20 cellular contexts compared by ENCODE assay signal in genomic region chr2:64930159-64930558, GRCh38. TPM values are rescaled to one million over a fixed set of nuclear protein-coding genes. Genes with fewer than 3 reads are reported as not detected.
DNase-seq lines count a peak whose midpoint lies in the region; ATAC-seq, FAIRE-seq and TF ChIP-seq lines count a peak whose summit lies in the region.
"Had no signal": no experiment of that assay in that cellular context is flagged by ENCODE, and none has a peak within 500 bp of the region (broad histone marks: within the 10 kb centered on the region; RNA-seq: fewer than 3 reads in every experiment).

No MANE protein-coding gene starts in this region.

- no peak for ATAC-seq in stimulated activated memory B cell treated with anti-CD40 and anti-IgM and Interleukin-4, amounts not matched to agents 10 μg/mL and 1 μg/mL and 100 μg/mL, for 72 hours
- ATAC-seq: HepG2 had no signal

- BruUV-seq in OCI-LY7 (replicated peaks; lab: Mats Ljungman, UMichigan) (no TSS peak), PC-9 (replicated peaks; lab: Mats Ljungman, UMichigan) (no TSS peak)

- POLR2A ChIA-PET in OCI-LY7 (lab: Charles Lee), result interaction anchor here (0.6 to 2.9 kb wide), 2 partner anchors 16 to 100 kb away, joined by 3 to 33 read pairs; no protein-coding TSS in a partner anchor
- POLR2A ChIA-PET in PC-9 (lab: Charles Lee; ENCODE audit: unreplicated experiment), result no interaction called here

- peaks cover 6% of the 10 kb centered on the region for H3K9me3 Mint-ChIP-seq in stimulated activated memory B cell treated with anti-CD40 and anti-IgM and Interleukin-4, amounts not matched to agents 10 μg/mL and 1 μg/mL and 100 μg/mL, for 72 hours

- TF ChIP-seq EP300 in tibial nerve (IDR thresholded peaks at IDR 0.05), result no peak

- H3K4me1 Mint-ChIP-seq in stimulated activated memory B cell treated with anti-CD40 and anti-IgM and Interleukin-4, amounts not matched to agents 10 μg/mL and 1 μg/mL and 100 μg/mL, for 72 hours, result peaks cover 92% of the 10 kb centered on the region
- H3K4me1 Mint-ChIP-seq: CD4-positive, alpha-beta memory T cell had no signal

- DNase-seq in GM06990 (ENCODE audit: extremely low read depth, insufficient read length) (no peak), GM19239 (ENCODE audit: insufficient read length, low spot score) (no peak), OCI-LY7 (ENCODE audit: low spot score) (no peak), PC-9 (no peak), tibial nerve (ENCODE audit: low spot score in 2 of 2) (no peak), GM20000 (ENCODE audit: low spot score) (no peak)
- DNase-seq: Calu3; CD4-positive, alpha-beta memory T cell; NCI-H1417 treated with DMSO at 0.1 percent for 48 hours; NCI-H2171; NCI-H446; NCI-H526 treated with DMSO at 0.1 percent for 48 hours; OCI-M1; SHP77; SK-N-SH had no signal

- peak overlapping the region; percentile 76 for H3K4me2 ChIP-seq in OCI-LY7 (ENCODE audit: low read length)
- no peak overlapping the region for H3K4me2 ChIP-seq in PC-9
- H3K4me2 ChIP-seq: BLaER1, KMS-11, SK-N-SH had no signal

- H2AFZ ChIP-seq in OCI-LY7 (ENCODE audit: low read length) (peak overlapping the region; percentile 4; the same call in 1 of the 2 replicates), PC-9 (no peak overlapping the region)

- H3K4me3 ChIP-seq in GM06990 (replicated peaks; ENCODE audit: low read depth, low read length), result peak overlapping the region; percentile 91
- H3K4me3 ChIP-seq in OCI-LY7 (ENCODE audit: low read depth, low read length, poor library complexity, severe bottlenecking), result peak overlapping the region; percentile 77
- H3K4me3 ChIP-seq in PC-9, result no peak overlapping the region
- no peak overlapping the region for H3K4me3 ChIP-seq in tibial nerve
- H3K4me3 ChIP-seq: BLaER1 had no signal

- H3K9me3 ChIP-seq in OCI-LY7 (ENCODE audit: low read length) (peaks cover 40% of the 10 kb centered on the region; the same call in 1 of the 2 replicates), PC-9 (ENCODE audit: insufficient read depth, low read depth) (peaks cover 4% of the 10 kb centered on the region; the same call in 1 of the 2 replicates), tibial nerve (peaks cover 0 to 5% (median 0%) of the 10 kb centered on the region in 4 donors)
- H3K9me3 ChIP-seq: SK-N-SH had no signal

- TF ChIP-seq POLR2A in tibial nerve (IDR thresholded peaks at IDR 0.05), result no peak

- FAIRE-seq in GM19239 (lab: Jason Lieb, UNC), result peak; percentile 69
- FAIRE-seq: A204.1, HepG2 had no signal

- 58 to 75% methylated on average over 1 of the region's 1 CpG for WGBS in tibial nerve, 2 donors

- H3K36me3 Mint-ChIP-seq in stimulated activated memory B cell treated with anti-CD40 and anti-IgM and Interleukin-4, amounts not matched to agents 10 μg/mL and 1 μg/mL and 100 μg/mL, for 72 hours, result peaks cover 51% of the 10 kb centered on the region

- CTCF ChIA-PET in OCI-LY7 (lab: Charles Lee; ENCODE audit: unreplicated experiment), result no interaction called here
- CTCF ChIA-PET in PC-9 (lab: Charles Lee), result no interaction called here

- H3K27me3 Mint-ChIP-seq in stimulated activated memory B cell treated with anti-CD40 and anti-IgM and Interleukin-4, amounts not matched to agents 10 μg/mL and 1 μg/mL and 100 μg/mL, for 72 hours, result no peaks in the 10 kb centered on the region

- intact Hi-C loops in OCI-LY7 (cut with micrococcal nuclease; ENCODE audit: unreplicated experiment), result loop anchor here (5.0 kb wide), 1 partner anchor 57 kb away; the partner anchor contains the start of gene SLC1A4
- intact Hi-C loops in PC-9 (cut with micrococcal nuclease; ENCODE audit: unreplicated experiment), result no loop called here

- H3K27ac Mint-ChIP-seq in stimulated activated memory B cell treated with anti-CD40 and anti-IgM and Interleukin-4, amounts not matched to agents 10 μg/mL and 1 μg/mL and 100 μg/mL, for 72 hours, result peak overlapping the region; percentile 90
- H3K27ac Mint-ChIP-seq: CD4-positive, alpha-beta memory T cell had no signal

- H3K27ac ChIP-seq in OCI-LY7 (ENCODE audit: low read depth, low read length, poor library complexity, severe bottlenecking) (peak overlapping the region; percentile 88), PC-9 (no peak overlapping the region), tibial nerve (no peak overlapping the region)
- H3K27ac ChIP-seq: BLaER1, KMS-11 had no signal

- peaks cover 8% of the 10 kb centered on the region for H3K36me3 ChIP-seq in GM06990 (ENCODE audit: control insufficient read depth, insufficient read depth, low read length)
- H3K36me3 ChIP-seq in OCI-LY7 (ENCODE audit: insufficient read depth, low read length), result peaks cover 47% of the 10 kb centered on the region
- no peaks in the 10 kb centered on the region for H3K36me3 ChIP-seq in PC-9 (ENCODE audit: low read depth)
- H3K36me3 ChIP-seq in tibial nerve, result no peaks in the 10 kb centered on the region
- H3K36me3 ChIP-seq: BLaER1 had no signal

- H3K9me2 ChIP-seq in OCI-LY7 (ENCODE audit: insufficient read depth, low read length), result no peaks in the 10 kb centered on the region
- H3K9me2 ChIP-seq in PC-9 (ENCODE audit: insufficient read depth), result no peaks in the 10 kb centered on the region
- H3K9me2 ChIP-seq: SK-N-SH had no signal

- H3K4me1 ChIP-seq in OCI-LY7 (ENCODE audit: insufficient read depth, low read length, poor library complexity, severe bottlenecking), result peaks cover 63% of the 10 kb centered on the region
- no peaks in the 10 kb centered on the region for H3K4me1 ChIP-seq in PC-9 (replicated peaks; ENCODE audit: insufficient read depth)
- H3K4me1 ChIP-seq in tibial nerve, result no peaks in the 10 kb centered on the region

- TF ChIP-seq CTCF in GM06990 (IDR thresholded peaks at IDR 0.05; ENCODE audit: insufficient read depth, low read length, poor library complexity, severe bottlenecking), result no peak
- no peak for TF ChIP-seq CTCF in OCI-LY7 (conservative IDR thresholded peaks at IDR 0.05; ENCODE audit: low read length)
- TF ChIP-seq CTCF in PC-9 (conservative IDR thresholded peaks at IDR 0.05), result no peak
- TF ChIP-seq CTCF in tibial nerve (IDR thresholded peaks at IDR 0.05), result no peak
- no peak for TF ChIP-seq CTCF in GM20000 (IDR thresholded peaks at IDR 0.05; ENCODE audit: extremely low read depth, missing control alignments)

- H3F3A ChIP-seq in PC-9 (ENCODE audit: insufficient read depth, low read depth), result no peaks in the 10 kb centered on the region

- H3K79me2 ChIP-seq in OCI-LY7 (ENCODE audit: insufficient read depth, low read depth, low read length), result peaks cover 55% of the 10 kb centered on the region
- H3K79me2 ChIP-seq in PC-9 (ENCODE audit: low read depth), result no peaks in the 10 kb centered on the region

- no peaks in the 10 kb centered on the region for H4K20me1 ChIP-seq in OCI-LY7 (ENCODE audit: insufficient read depth, low read length)
- H4K20me1 ChIP-seq in PC-9 (ENCODE audit: insufficient read depth), result no peaks in the 10 kb centered on the region
- H4K20me1 ChIP-seq: BLaER1 had no signal

- H3K27me3 ChIP-seq in GM06990 (replicated peaks; ENCODE audit: control insufficient read depth, insufficient read depth, low read length), result no peaks in the 10 kb centered on the region
- peaks cover 34% of the 10 kb centered on the region for H3K27me3 ChIP-seq in PC-9 (ENCODE audit: insufficient read depth, low read depth)
- no peaks in the 10 kb centered on the region for H3K27me3 ChIP-seq in tibial nerve
- H3K27me3 ChIP-seq: BLaER1 had no signal

- H3K4me3 Mint-ChIP-seq in stimulated activated memory B cell treated with anti-CD40 and anti-IgM and Interleukin-4, amounts not matched to agents 10 μg/mL and 1 μg/mL and 100 μg/mL, for 72 hours, result peak overlapping the region; percentile 81
- H3K4me3 Mint-ChIP-seq: CD4-positive, alpha-beta memory T cell had no signal

RNA-seq across cellular contexts. Expression of gene SLC1A4, which starts 59.0 kb away (rescaled TPM):
- 17.2 and 20.6 TPM in 2 replicates for total RNA-seq in OCI-LY7 (2014; rRNA removed; shearing (Covaris generic))
- total RNA-seq in OCI-LY7 (2022) (27.7 and 31.1 TPM in 2 replicates), PC-9 (2021) (8.4 and 8.7 TPM in 2 replicates), tibial nerve (10 to 100 TPM in 3 of 4 donors, 1 to 10 TPM in 1; 7.2 to 14.4 (median 12.2) TPM)

Comparison
In these comparisons a context has a peak if more than half of its experiments do, and no peak if none do; other contexts are left out.
1. H3K4me3 ChIP-seq: peak in GM06990 (single experiment) and OCI-LY7 (single experiment); none in PC-9 (single experiment) and tibial nerve (0 of 4).